Comparison of ENCODE assay signal across 29 cellular contexts in genomic region chr9:110622368-110622767, GRCh38. TPM values are rescaled to one million over a fixed set of nuclear protein-coding genes. Genes with fewer than 3 reads are reported as not detected.
"Had no signal": no experiment of that assay in that cellular context is flagged by ENCODE, and none has a peak within 500 bp of the region (broad histone marks: within the 10 kb centered on the region; RNA-seq: fewer than 3 reads in every experiment).

No MANE protein-coding gene starts in this region.

- H3K36me3 ChIP-seq: cardiac muscle cell had no signal

- H3K27me3 Mint-ChIP-seq: T-cell had no signal

- H3K27ac ChIP-seq: cardiac muscle cell, SK-N-MC had no signal

- H3K4me1 Mint-ChIP-seq: brain, T-cell had no signal

- DNase-seq: activated CD4-positive, alpha-beta T cell treated with anti-CD3 and anti-CD28 coated beads for 48 hours; activated CD4-positive, alpha-beta T cell treated with anti-CD3 and anti-CD28 coated beads, Interleukin-2, amount 50 U/mL, for 4 hours; activated CD4-positive, CD25-positive, alpha-beta regulatory T cell treated with anti-CD3 and anti-CD28 coated beads, Interleukin-2, amount 50 U/mL, for 72 hours; activated CD8-positive, alpha-beta memory T cell treated with anti-CD3 and anti-CD28 coated beads for 24 hours; activated effector memory CD4-positive, alpha-beta T cell treated with anti-CD3 and anti-CD28 coated beads, Interleukin-2, amount 50 U/mL, for 16 hours; activated naive CD4-positive, alpha-beta T cell treated with anti-CD3 and anti-CD28 coated beads for 36 hours; activated T-cell treated with anti-CD3 and anti-CD28 coated beads, Interleukin-2, amount 50 U/mL, for 4 hours; amygdala; KG1; NCI-H1048; NCI-H146; NCI-H1930; NCI-H2107; NCI-H2171 treated with DMSO at 0.1 percent for 48 hours; NCI-H226; NCI-H510A; NCI-H526 treated with DMSO at 0.1 percent for 48 hours; NCI-H82; NK-92 treated with Interleukin-12 subunit alpha and Interleukin-12 subunit beta, amount 100 ng/mL, for 24 hours; RPMI8226; T-cell had no signal

- FAIRE-seq: astrocyte had no signal

- H3K27me3 ChIP-seq: cardiac muscle cell had no signal

- H3K27ac Mint-ChIP-seq: activated naive CD4-positive, alpha-beta T cell treated with anti-CD3 and anti-CD28 coated beads for 36 hours; activated naive CD8-positive, alpha-beta T cell; brain; T-cell; WTC11 had no signal

- H3K4me3 ChIP-seq: cardiac muscle cell, SK-N-MC had no signal

- H3K9me3 Mint-ChIP-seq: activated naive CD4-positive, alpha-beta T cell treated with anti-CD3 and anti-CD28 coated beads for 36 hours; activated T-cell treated with anti-CD3 and anti-CD28 coated beads, Interleukin-2, amount 50 U/mL, for 4 hours; brain; T-cell; WTC11 had no signal

- H3K36me3 Mint-ChIP-seq: activated naive CD8-positive, alpha-beta T cell; brain; T-cell; WTC11 had no signal

- H3K4me3 Mint-ChIP-seq: activated naive CD4-positive, alpha-beta T cell treated with anti-CD3 and anti-CD28 coated beads for 36 hours; activated naive CD8-positive, alpha-beta T cell; activated T-cell treated with anti-CD3 and anti-CD28 coated beads, Interleukin-2, amount 50 U/mL, for 4 hours; brain; T-cell; WTC11 had no signal

RNA-seq across cellular contexts. Expression of gene SVEP1, which starts 42.8 kb away (rescaled TPM):
- total RNA-seq: activated naive CD4-positive, alpha-beta T cell treated with anti-CD3 and anti-CD28 coated beads for 36 hours; T-helper 2 cell treated with Interferon-gamma antibody and Interleukin-4, amounts not matched to agents 100 ng/mL and 5 ng/mL, for 36 hours had no signal

RNA-seq across cellular contexts. Expression of gene MUSK, which starts 46.2 kb away (rescaled TPM):
- total RNA-seq: activated naive CD4-positive, alpha-beta T cell treated with anti-CD3 and anti-CD28 coated beads for 36 hours; activated T-cell treated with anti-CD3 and anti-CD28 coated beads, Interleukin-2, amount 50 U/mL, for 4 hours; astrocyte; cardiac muscle cell; MCF 10A; T-cell; T-helper 2 cell treated with Interferon-gamma antibody and Interleukin-4, amounts not matched to agents 100 ng/mL and 5 ng/mL, for 36 hours; WTC11 had no signal
- polyA plus RNA-seq: cardiac muscle cell had no signal
